Comparison of ENCODE assay signal across 1 cellular context in the genomic region with DNA sequence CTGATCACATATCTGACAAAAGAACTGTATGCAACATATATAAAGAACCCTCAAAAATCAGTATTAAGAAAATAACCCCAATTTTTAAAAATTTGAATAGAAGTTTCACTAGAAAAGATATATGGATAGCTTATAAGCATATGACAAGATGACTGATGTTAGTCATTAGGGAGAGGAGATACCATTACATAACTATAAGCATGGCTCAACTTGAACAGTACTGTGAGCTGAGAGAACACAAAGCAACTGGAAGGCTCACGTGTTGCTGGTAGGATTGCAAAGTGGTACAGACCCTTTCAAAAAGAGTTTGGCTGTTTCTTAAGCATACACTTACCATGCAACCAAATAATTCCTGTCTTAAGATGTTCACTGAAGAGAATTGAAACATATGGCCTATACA.
TF ChIP-seq lines count a peak whose summit lies in the region.

No MANE protein-coding gene starts in this region.

TF ChIP-seq in IMR-90, 13 proteins besides CTCF, POLR2A, EP300 and RAD21 (continued from another document):
- TF ChIP-seq MAFK (IDR thresholded peaks at IDR 0.05; ENCODE audit: low read depth, low read length) (no peak), NFE2L2 (IDR thresholded peaks at IDR 0.05; ENCODE audit: low read depth, low read length) (no peak), BHLHE40 (IDR thresholded peaks at IDR 0.05; ENCODE audit: low read depth, low read length) (no peak)
